ENCODE assay signal across 1 cellular context in genomic region chr16:31186176-31186575, GRCh38.
TF ChIP-seq lines count a peak whose summit lies in the region.

No MANE protein-coding gene starts in this region.

TF ChIP-seq in endothelial cell of umbilical vein, 7 proteins besides CTCF, POLR2A, EP300 and RAD21:
- TF ChIP-seq JUN (IDR thresholded peaks at IDR 0.05; ENCODE audit: borderline replicate concordance, insufficient read depth, insufficient read length, low read depth) = no peak
- TF ChIP-seq POLR2AphosphoS5 (IDR thresholded peaks at IDR 0.05; ENCODE audit: insufficient read depth, low read depth, low read length) = no peak
- TF ChIP-seq EZH2 (IDR thresholded peaks at IDR 0.05; ENCODE audit: borderline replicate concordance, low read depth, low read length, severe bottlenecking) = no peak
- TF ChIP-seq MYC (IDR thresholded peaks at IDR 0.05; ENCODE audit: low read depth, low read length) = no peak
- TF ChIP-seq FOS (IDR thresholded peaks at IDR 0.05; ENCODE audit: borderline replicate concordance, insufficient read depth, low read length) = no peak
- TF ChIP-seq MAX (IDR thresholded peaks at IDR 0.05; ENCODE audit: insufficient read depth, insufficient read length) = no peak
- no peak for TF ChIP-seq GATA2 (IDR thresholded peaks at IDR 0.05; ENCODE audit: insufficient read depth, insufficient read length, low read depth, low read length)
TF ChIP-seq in endothelial cell of umbilical vein: peak in this region for 0.
